Comparison of ENCODE assay signal across 20 cellular contexts in genomic region chr21:45507888-45508508, GRCh38. TPM values are rescaled to one million over a fixed set of nuclear protein-coding genes. Genes with fewer than 3 reads are reported as not detected.
DNase-seq lines count a peak whose midpoint lies in the region; ATAC-seq, FAIRE-seq and TF ChIP-seq lines count a peak whose summit lies in the region.
"Had no signal": no experiment of that assay in that cellular context is flagged by ENCODE, and none has a peak within 500 bp of the region (broad histone marks: within the 10 kb centered on the region; RNA-seq: fewer than 3 reads in every experiment).

No MANE protein-coding gene starts in this region.

- H3K4me1 ChIP-seq in mucosa of descending colon (ENCODE audit: low read depth): no peaks in the 10 kb centered on the region
- no peaks in the 10 kb centered on the region for H3K4me1 ChIP-seq in gastroesophageal sphincter
- H3K4me1 ChIP-seq in uterus: no peaks in the 10 kb centered on the region

- H3K4me3 Mint-ChIP-seq in natural killer cell treated with Interleukin-12 subunit alpha and Interleukin-12 subunit beta and Interleukin-15 and Interleukin-18, amount 100 ng/mL, for 72 hours: no peak overlapping the region
- no peak overlapping the region for H3K4me3 Mint-ChIP-seq in natural killer cell
- no peak overlapping the region for H3K4me3 Mint-ChIP-seq in activated naive CD8-positive, alpha-beta T cell treated with anti-CD3 and anti-CD28 coated beads, Interleukin-2, amount 50 U/mL, for 24 hours
- H3K4me3 Mint-ChIP-seq: T-cell, WTC11 had no signal

- peak; percentile 88 for FAIRE-seq in urothelium cell line (lab: Jason Lieb, UNC)
- FAIRE-seq: colon had no signal

- intact Hi-C loops in natural killer cell (cut with micrococcal nuclease) (no loop called here), mucosa of descending colon (cut with DNase I, micrococcal nuclease) (no loop called here), uterus (cut with DNase I; ENCODE audit: low total_unique reads) (no loop called here)

- H3K36me3 Mint-ChIP-seq in natural killer cell treated with Interleukin-12 subunit alpha and Interleukin-12 subunit beta and Interleukin-15 and Interleukin-18, amount 100 ng/mL, for 72 hours: no peaks in the 10 kb centered on the region
- H3K36me3 Mint-ChIP-seq in natural killer cell: no peaks in the 10 kb centered on the region
- no peaks in the 10 kb centered on the region for H3K36me3 Mint-ChIP-seq in activated naive CD8-positive, alpha-beta T cell treated with anti-CD3 and anti-CD28 coated beads, Interleukin-2, amount 50 U/mL, for 24 hours (ENCODE audit: low read depth)

- H3K36me3 ChIP-seq in mucosa of descending colon (ENCODE audit: low read depth) (no peaks in the 10 kb centered on the region), gastroesophageal sphincter (peaks cover 0 to 77% of the 10 kb centered on the region in 2 donors), uterus (no peaks in the 10 kb centered on the region)

- TF ChIP-seq POLR2A in gastroesophageal sphincter (IDR thresholded peaks at IDR 0.05): no peak
- no peak for TF ChIP-seq POLR2A in uterus (IDR thresholded peaks at IDR 0.05)

- H3K4me1 Mint-ChIP-seq in natural killer cell treated with Interleukin-12 subunit alpha and Interleukin-12 subunit beta and Interleukin-15 and Interleukin-18, amount 100 ng/mL, for 72 hours (ENCODE audit: low read depth in 2 of 2): no peaks in the 10 kb centered on the region
- H3K4me1 Mint-ChIP-seq in natural killer cell: no peaks in the 10 kb centered on the region
- no peaks in the 10 kb centered on the region for H3K4me1 Mint-ChIP-seq in activated naive CD8-positive, alpha-beta T cell treated with anti-CD3 and anti-CD28 coated beads, Interleukin-2, amount 50 U/mL, for 24 hours
- H3K4me1 Mint-ChIP-seq: T-cell, WTC11 had no signal

- H3K27me3 Mint-ChIP-seq in natural killer cell treated with Interleukin-12 subunit alpha and Interleukin-12 subunit beta and Interleukin-15 and Interleukin-18, amount 100 ng/mL, for 72 hours: no peaks in the 10 kb centered on the region
- no peaks in the 10 kb centered on the region for H3K27me3 Mint-ChIP-seq in natural killer cell (ENCODE audit: low read depth in 2 of 2)
- no peaks in the 10 kb centered on the region for H3K27me3 Mint-ChIP-seq in activated naive CD8-positive, alpha-beta T cell treated with anti-CD3 and anti-CD28 coated beads, Interleukin-2, amount 50 U/mL, for 24 hours
- H3K27me3 Mint-ChIP-seq: T-cell had no signal

- H3K9me3 ChIP-seq in mucosa of descending colon: no peaks in the 10 kb centered on the region
- no peaks in the 10 kb centered on the region for H3K9me3 ChIP-seq in gastroesophageal sphincter
- no peaks in the 10 kb centered on the region for H3K9me3 ChIP-seq in uterus

- no peak for ATAC-seq in natural killer cell treated with Interleukin-12 subunit alpha and Interleukin-12 subunit beta and Interleukin-15 and Interleukin-18, amount 100 ng/mL, for 72 hours
- no peak for ATAC-seq in natural killer cell
- ATAC-seq in activated naive CD8-positive, alpha-beta T cell treated with anti-CD3 and anti-CD28 coated beads, Interleukin-2, amount 50 U/mL, for 24 hours: peak; percentile 0
- ATAC-seq in mucosa of descending colon: no peak
- ATAC-seq in gastroesophageal sphincter: no peak
- ATAC-seq: T-cell, WTC11 had no signal

- no peak overlapping the region for H3K27ac ChIP-seq in gastroesophageal sphincter
- H3K27ac ChIP-seq in uterus: no peak overlapping the region
- H3K27ac ChIP-seq: KMS-11 had no signal

- no peak for TF ChIP-seq CTCF in natural killer cell (IDR thresholded peaks at IDR 0.05)
- TF ChIP-seq CTCF in mucosa of descending colon (IDR thresholded peaks at IDR 0.05): no peak
- TF ChIP-seq CTCF in gastroesophageal sphincter (IDR thresholded peaks at IDR 0.05): no peak
- no peak for TF ChIP-seq CTCF in uterus (IDR thresholded peaks at IDR 0.05)

- H3K27me3 ChIP-seq in gastroesophageal sphincter (no peaks in the 10 kb centered on the region), uterus (no peaks in the 10 kb centered on the region)

- no peaks in the 10 kb centered on the region for H3K9me3 Mint-ChIP-seq in natural killer cell treated with Interleukin-12 subunit alpha and Interleukin-12 subunit beta and Interleukin-15 and Interleukin-18, amount 100 ng/mL, for 72 hours
- H3K9me3 Mint-ChIP-seq in natural killer cell: no peaks in the 10 kb centered on the region
- H3K9me3 Mint-ChIP-seq in activated naive CD8-positive, alpha-beta T cell treated with anti-CD3 and anti-CD28 coated beads, Interleukin-2, amount 50 U/mL, for 24 hours: no peaks in the 10 kb centered on the region
- H3K9me3 Mint-ChIP-seq: T-cell, WTC11 had no signal

- H3K27ac Mint-ChIP-seq in natural killer cell treated with Interleukin-12 subunit alpha and Interleukin-12 subunit beta and Interleukin-15 and Interleukin-18, amount 100 ng/mL, for 72 hours: no peak overlapping the region
- no peak overlapping the region for H3K27ac Mint-ChIP-seq in natural killer cell
- no peak overlapping the region for H3K27ac Mint-ChIP-seq in activated naive CD8-positive, alpha-beta T cell treated with anti-CD3 and anti-CD28 coated beads, Interleukin-2, amount 50 U/mL, for 24 hours
- H3K27ac Mint-ChIP-seq: T-cell had no signal

- WGBS in gastroesophageal sphincter (ENCODE audit: low coverage in 1 of 2), 2 donors: 90 to 95% methylated on average over 3 of the region's 3 CpGs

- TF ChIP-seq EP300 in gastroesophageal sphincter (IDR thresholded peaks at IDR 0.05): no peak

- no peak overlapping the region for H3K4me3 ChIP-seq in mucosa of descending colon
- no peak overlapping the region for H3K4me3 ChIP-seq in gastroesophageal sphincter
- no peak overlapping the region for H3K4me3 ChIP-seq in uterus

- DNase-seq in natural killer cell treated with Interleukin-12 subunit alpha and Interleukin-12 subunit beta and Interleukin-15 and Interleukin-18, amount 100 ng/mL, for 72 hours (ENCODE audit: low spot score): peak; percentile 26
- DNase-seq in natural killer cell: no peak
- DNase-seq in activated naive CD8-positive, alpha-beta T cell treated with anti-CD3 and anti-CD28 coated beads, Interleukin-2, amount 50 U/mL, for 24 hours: no peak
- peak in 2 of 3 donors; percentile 9 to 27 for DNase-seq in mucosa of descending colon
- DNase-seq in urothelium cell line (ENCODE audit: low spot score): no peak
- DNase-seq in effector CD8-positive, alpha-beta T cell (lab: John Stamatoyannopoulos, UW): no peak
- DNase-seq in uterus: no peak
- DNase-seq: activated effector memory CD4-positive, alpha-beta T cell treated with anti-CD3 and anti-CD28 coated beads, Interleukin-2, amount 50 U/mL, for 16 hours; AML-193; Calu3; foreskin melanocyte; NCI-H1092; NCI-H2081; NCI-H446 treated with DMSO at 0.1 percent for 48 hours; stimulated activated CD4-positive, alpha-beta T cell treated with anti-CD3 and anti-CD28 coated beads, Interleukin-4, amount 100 ng/mL, for 24 hours; T-cell had no signal

RNA-seq across cellular contexts. Expression of gene SLC19A1, which starts 34.2 kb away (rescaled TPM):
- 100 to 1,000 TPM in 1 of 2 donors, 10 to 100 TPM in 1; 23.3 to 110 TPM for total RNA-seq in natural killer cell treated with Interleukin-12 subunit alpha and Interleukin-12 subunit beta and Interleukin-15 and Interleukin-18, amount 100 ng/mL, for 72 hours
- total RNA-seq in natural killer cell (1 to 10 TPM; 2.5 to 9.0 (median 4.9) TPM), mucosa of descending colon (10 to 100 TPM; 12.6 to 22.8 (median 12.7) TPM), gastroesophageal sphincter (1 to 10 TPM; 1.5 to 8.6 (median 5.3) TPM), uterus (10 to 100 TPM in 2 of 4 donors, 1 to 10 TPM in 1, not detected in 1; 7.6 to 12.8 (median 10.3) TPM)

Comparison
In these comparisons a context has a peak if more than half of its experiments do, and no peak if none do; other contexts are left out.
1. DNase-seq: peak in natural killer cell treated with Interleukin-12 subunit alpha and Interleukin-12 subunit beta and Interleukin-15 and Interleukin-18, amount 100 ng/mL, for 72 hours (single experiment) and mucosa of descending colon (2 of 3); none in natural killer cell (single experiment), activated naive CD8-positive, alpha-beta T cell treated with anti-CD3 and anti-CD28 coated beads, Interleukin-2, amount 50 U/mL, for 24 hours (single experiment), urothelium cell line (single experiment), effector CD8-positive, alpha-beta T cell (single experiment) and uterus (0 of 2).